ENCODE assay signal across 8 cellular contexts in genomic region chr5:123754167-123754840, GRCh38.
DNase-seq lines count a peak whose midpoint lies in the region; ATAC-seq and TF ChIP-seq lines count a peak whose summit lies in the region.

No MANE protein-coding gene starts in this region.

- H3K4me1 ChIP-seq in mammary epithelial cell (ENCODE audit: insufficient read depth, low read length) (peaks cover 7% of the 10 kb centered on the region), adipocyte (ENCODE audit: control insufficient read depth, insufficient read depth, low read length) (peaks cover 40% of the 10 kb centered on the region)

- H3K36me3 ChIP-seq in mammary epithelial cell (ENCODE audit: insufficient read depth, low read length) = no peaks in the 10 kb centered on the region
- no peaks in the 10 kb centered on the region for H3K36me3 ChIP-seq in adipocyte (ENCODE audit: control insufficient read depth, insufficient read depth, low read length, severe bottlenecking)

- CTCF ChIA-PET in mammary epithelial cell (lab: Charles Lee; ENCODE audit: low non-redundant PET) = interaction anchor here (0.6 kb wide), 1 partner anchor 114 kb away, joined by 3 read pairs; no protein-coding TSS in a partner anchor
- CTCF ChIA-PET in MCF 10A (lab: Yijun Ruan, JAX) = interaction anchor here (0.6 kb wide), 1 partner anchor 266 kb away, joined by 4 read pairs; no protein-coding TSS in a partner anchor

- 43% methylated on average over 2 of the region's 2 CpGs for WGBS in mammary epithelial cell (ENCODE audit: low coverage, missing lambda C conversion rate)

- no peaks in the 10 kb centered on the region for H3K36me3 Mint-ChIP-seq in MCF 10A (ENCODE audit: insufficient read depth, unreplicated experiment)

- no peaks in the 10 kb centered on the region for H4K20me1 ChIP-seq in mammary epithelial cell (ENCODE audit: insufficient read depth, low read length)

- TF ChIP-seq CTCF in mammary epithelial cell (conservative IDR thresholded peaks at IDR 0.05 in 1 of 2, IDR thresholded peaks at IDR 0.05 in 1 of 2; ENCODE audit: extremely low read depth in 1 of 2, insufficient read depth in 1 of 2, low read depth in 1 of 2, low read length in 2 of 2) (no peak), MCF 10A (IDR thresholded peaks at IDR 0.05; ENCODE audit: unreplicated experiment) (no peak)

- H3K9ac ChIP-seq in mammary epithelial cell (ENCODE audit: insufficient read depth, low read length) (no peak overlapping the region), adipocyte (ENCODE audit: low read length) (no peak overlapping the region)

- dilution Hi-C loops in mammary epithelial cell (cut with HindIII; ENCODE audit: low sequenced_read_pairs) = no loop called here

- H3K27ac ChIP-seq in mammary epithelial cell (ENCODE audit: insufficient read depth, low read depth, low read length) = no peak overlapping the region

- H3K27me3 ChIP-seq in mammary epithelial cell (ENCODE audit: insufficient read depth, low read length) = no peaks in the 10 kb centered on the region
- H3K27me3 ChIP-seq in adipocyte (replicated peaks; ENCODE audit: control insufficient read depth, insufficient read depth, low read length) = no peaks in the 10 kb centered on the region

- H3K4me3 Mint-ChIP-seq in MCF 10A (ENCODE audit: unreplicated experiment) = no peak overlapping the region

- no peaks in the 10 kb centered on the region for H3K9me3 Mint-ChIP-seq in MCF 10A (ENCODE audit: unreplicated experiment)

- DNase-seq in mammary epithelial cell (peak; percentile 35), MCF 10A (ENCODE audit: unreplicated experiment) (no peak), adipocyte (ENCODE audit: low read depth) (peak; percentile 68), foreskin melanocyte (peak; percentile 65), superior temporal gyrus (ENCODE audit: extremely low spot score) (peak; percentile 77), SK-N-DZ (ENCODE audit: low spot score) (no peak)
- DNase-seq in central memory CD4-positive, alpha-beta T cell = no peak

- H3K79me2 ChIP-seq in mammary epithelial cell (ENCODE audit: insufficient read depth, low read length) = no peaks in the 10 kb centered on the region

- H3K4me2 ChIP-seq in mammary epithelial cell (ENCODE audit: insufficient read depth, low read depth, low read length) = no peak overlapping the region

- no peak overlapping the region for H3K27ac Mint-ChIP-seq in MCF 10A (ENCODE audit: low read depth, unreplicated experiment)

- no TSS peak for BruUV-seq in mammary epithelial cell (replicated peaks; lab: Mats Ljungman, UMichigan)
- BruUV-seq in MCF 10A (replicated peaks; lab: Mats Ljungman, UMichigan) = no TSS peak

- H3K4me3 ChIP-seq in mammary epithelial cell (replicated peaks in 1 of 3; ENCODE audit: insufficient read depth in 1 of 3, low read depth in 2 of 3, low read length in 3 of 3) (no peak overlapping the region), adipocyte (ENCODE audit: low read length) (no peak overlapping the region)

- in situ Hi-C loops in mammary epithelial cell (cut with MboI; ENCODE audit: low sequenced_read_pairs in 2 of 2) = no loop called here

- H2AFZ ChIP-seq in mammary epithelial cell (ENCODE audit: low read depth, low read length) = no peak overlapping the region

- H3K9me3 ChIP-seq in mammary epithelial cell (replicated peaks; ENCODE audit: insufficient read depth, low read length) (no peaks in the 10 kb centered on the region), adipocyte (ENCODE audit: control insufficient read depth, low read length) (peaks cover 3% of the 10 kb centered on the region)

- H3K4me1 Mint-ChIP-seq in MCF 10A (ENCODE audit: insufficient read depth, unreplicated experiment) = peaks cover 8% of the 10 kb centered on the region

- no peaks in the 10 kb centered on the region for H3K27me3 Mint-ChIP-seq in MCF 10A (ENCODE audit: insufficient read depth, unreplicated experiment)

- ATAC-seq in GM18511 (IDR thresholded peaks at IDR 0.05; ENCODE audit: unreplicated experiment) = no peak

- intact Hi-C loops in mammary epithelial cell (cut with micrococcal nuclease) (no loop called here), MCF 10A (cut with micrococcal nuclease) (no loop called here)

- POLR2A ChIA-PET in MCF 10A (lab: Yijun Ruan, JAX) = interaction anchor here (0.5 to 0.6 kb wide), 2 partner anchors 382 to 634 kb away, joined by 3 to 5 read pairs; no protein-coding TSS in a partner anchor

Comparison
In these comparisons a context has a peak if more than half of its experiments do, and no peak if none do; other contexts are left out.
1. DNase-seq: peak in mammary epithelial cell (single experiment), adipocyte (single experiment), foreskin melanocyte (single experiment) and superior temporal gyrus (single experiment); none in MCF 10A (single experiment), SK-N-DZ (single experiment) and central memory CD4-positive, alpha-beta T cell (single experiment).